8 cellular contexts compared by ENCODE assay signal in the genomic region with DNA sequence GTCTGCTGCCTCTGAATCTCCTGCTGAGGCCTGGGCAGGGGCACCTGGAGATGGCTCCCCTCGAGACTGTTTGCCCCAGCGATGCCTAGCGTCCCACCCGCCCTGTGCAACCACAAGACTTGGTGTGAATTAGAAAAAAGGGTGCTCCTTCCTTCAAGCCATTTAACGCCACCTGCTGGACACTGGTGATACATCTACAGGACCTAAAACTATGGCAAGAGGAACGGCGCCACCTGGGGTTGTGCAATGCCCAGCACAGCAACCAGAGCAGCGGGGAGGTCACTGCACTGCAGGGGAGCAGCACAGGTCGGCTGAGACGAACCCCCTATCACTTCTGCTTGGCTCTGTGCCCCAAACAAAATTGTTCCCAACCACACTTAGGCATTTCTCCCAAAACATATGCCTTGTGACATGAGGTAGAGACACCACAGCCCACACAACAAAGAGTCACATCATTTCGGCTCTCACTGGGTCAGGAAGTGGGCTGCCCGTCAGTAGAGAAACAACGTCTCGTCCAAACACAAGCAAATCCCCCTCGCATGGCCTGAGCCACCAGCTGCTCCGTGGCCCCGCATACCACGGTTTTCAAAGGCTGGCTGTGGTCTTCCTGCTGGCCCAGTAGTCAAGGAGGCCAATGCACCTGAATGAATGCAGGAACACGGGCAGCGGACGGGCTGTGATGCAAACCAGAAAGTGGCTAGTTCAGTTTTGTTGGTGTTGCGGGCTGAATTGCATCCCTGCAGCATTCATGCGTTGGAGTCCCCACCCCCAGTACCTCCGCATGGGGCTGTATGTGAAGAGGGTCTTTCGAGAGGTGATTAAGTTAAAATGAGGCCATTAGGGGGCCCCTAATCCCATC.
DNase-seq lines count a peak whose midpoint lies in the region; FAIRE-seq and TF ChIP-seq lines count a peak whose summit lies in the region.

No MANE protein-coding gene starts in this region.

- no peak overlapping the region for H3K27ac Mint-ChIP-seq in CD4-positive, alpha-beta memory T cell

- TF ChIP-seq CTCF in GM12873 (IDR thresholded peaks at IDR 0.05; ENCODE audit: insufficient read depth, low read depth, low read length, missing control alignments) (peak; percentile 86), H1 (IDR thresholded peaks at IDR 0.05; ENCODE audit: control extremely low read depth in 1 of 3, insufficient read depth in 1 of 3, low read depth in 1 of 3, low read length in 3 of 3) (peak; percentile 96 to 100 (median 99)), thyroid gland (IDR thresholded peaks at IDR 0.05) (peak in 5 of 6 experiments; percentile 18 to 96 (median 80))

- TF ChIP-seq RAD21 in H1 (IDR thresholded peaks at IDR 0.05 in 1 of 2, conservative IDR thresholded peaks at IDR 0.05 in 1 of 2; ENCODE audit: low read depth in 2 of 2, low read length in 2 of 2): peak; percentile 80 to 91

- no peak overlapping the region for H2BK20ac ChIP-seq in H1 (ENCODE audit: low read length)

- H2BK15ac ChIP-seq in H1 (ENCODE audit: low read length): no peak overlapping the region

- H3K18ac ChIP-seq in H1 (ENCODE audit: extremely low read depth, low read length): no peak overlapping the region; the same call in 1 of the 2 replicates

- H3K36me3 ChIP-seq in H1 (ENCODE audit: control insufficient read depth in 2 of 4, insufficient read depth in 4 of 4, low read length in 3 of 4): no peaks in the 10 kb centered on the region
- no peaks in the 10 kb centered on the region for H3K36me3 ChIP-seq in thyroid gland
- no peaks in the 10 kb centered on the region for H3K36me3 ChIP-seq in CD4-positive, alpha-beta memory T cell (ENCODE audit: insufficient read depth, low read length)

- H3K9me3 Mint-ChIP-seq in CD4-positive, alpha-beta memory T cell: peaks cover 0 to 12% (median 0%) of the 10 kb centered on the region in 8 donors

- H4K8ac ChIP-seq in H1 (ENCODE audit: extremely low read depth, insufficient read depth, low read length): no peak overlapping the region

- no peak overlapping the region for H2BK120ac ChIP-seq in H1 (replicated peaks; ENCODE audit: low read depth, low read length)

- H3K56ac ChIP-seq in H1 (replicated peaks; ENCODE audit: insufficient read length, low read depth, low read length): no peak overlapping the region

- intact Hi-C loops in thyroid gland (cut with DNase I): loop anchor here (5.0 kb wide), 1 partner anchor 263 kb away; no protein-coding TSS in a partner anchor
- intact Hi-C loops in CD4-positive, alpha-beta memory T cell (cut with micrococcal nuclease): no loop called here

- no peak for TF ChIP-seq EP300 in H1 (IDR thresholded peaks at IDR 0.05; ENCODE audit: borderline replicate concordance in 1 of 2, low read depth in 2 of 2, low read length in 2 of 2)

- H3K9ac ChIP-seq in H1 (replicated peaks in 1 of 4; ENCODE audit: extremely low read depth in 1 of 4, low read depth in 3 of 4, low read length in 3 of 4): no peak overlapping the region

- H2AK5ac ChIP-seq in H1 (ENCODE audit: low read depth, low read length): no peak overlapping the region

- H3K27me3 ChIP-seq in H1 (replicated peaks in 1 of 4; ENCODE audit: control insufficient read depth in 3 of 4, extremely low read depth in 1 of 4, insufficient read depth in 3 of 4, low read length in 3 of 4) (no peaks in the 10 kb centered on the region), thyroid gland (no peaks in the 10 kb centered on the region)
- no peaks in the 10 kb centered on the region for H3K27me3 ChIP-seq in CD4-positive, alpha-beta memory T cell (ENCODE audit: insufficient read depth, low read length)

- H3K36me3 Mint-ChIP-seq in CD4-positive, alpha-beta memory T cell: no peaks in the 10 kb centered on the region

- 78% methylated on average over 24 of the region's 25 CpGs; no CpG with 5 or more reads in 1 of the 2 experiments for WGBS in H1 (ENCODE audit: extremely low coverage in 1 of 2, insufficient coverage in 1 of 2, insufficient read length in 1 of 2, insufficient replicate concordance in 2 of 2, low coverage in 1 of 2, low lambda C conversion rate in 2 of 2, missing lambda C conversion rate in 1 of 2), 2 experiments
- whole genome bisulfite sequencing in thyroid gland, 2 donors: 63 to 68% methylated on average over 22 to 25 of the region's 25 CpGs

- no peak overlapping the region for H2BK12ac ChIP-seq in H1 (ENCODE audit: low read depth, low read length)

- no peaks in the 10 kb centered on the region for H3K23me2 ChIP-seq in H1 (ENCODE audit: low read depth, low read length)

- H3K4ac ChIP-seq in H1 (replicated peaks; ENCODE audit: insufficient read length, low read depth, low read length): no peak overlapping the region

- H3K4me3 Mint-ChIP-seq in CD4-positive, alpha-beta memory T cell: no peak overlapping the region

- H3K4me3 ChIP-seq in H1 (ENCODE audit: extremely low read depth in 1 of 4, insufficient read depth in 2 of 4, low read depth in 3 of 4, low read length in 4 of 4): no peak overlapping the region
- H3K4me3 ChIP-seq in thyroid gland (replicated peaks in 1 of 3): no peak overlapping the region
- no peak overlapping the region for H3K4me3 ChIP-seq in CD4-positive, alpha-beta memory T cell (ENCODE audit: low read length in 2 of 2)

- FAIRE-seq in H1 (lab: Jason Lieb, UNC): no peak

- H3K9me3 ChIP-seq in H1 (ENCODE audit: insufficient read depth in 2 of 2, low read depth in 1 of 2, low read length in 1 of 2): peaks cover 3 to 6% of the 10 kb centered on the region in 2 experiments; a peak in 2 of 4 replicates
- H3K9me3 ChIP-seq in thyroid gland: no peaks in the 10 kb centered on the region
- H3K9me3 ChIP-seq in CD4-positive, alpha-beta memory T cell (ENCODE audit: control insufficient read depth in 1 of 2, low read length in 2 of 2): no peaks in the 10 kb centered on the region

- no peak overlapping the region for H4K91ac ChIP-seq in H1 (replicated peaks; ENCODE audit: insufficient read length, low read length)

- H3K23ac ChIP-seq in H1 (ENCODE audit: insufficient read length): no peak overlapping the region

- peaks cover 3 to 5% of the 10 kb centered on the region in 2 donors for H3K27me3 Mint-ChIP-seq in CD4-positive, alpha-beta memory T cell

- CTCF ChIA-PET in H1 (lab: Charles Lee; ENCODE audit: partially characterized antibody): interaction anchor here (0.6 to 4.4 kb wide), 22 partner anchors 10 to 612 kb away, joined by 3 to 39 read pairs (median 4); no protein-coding TSS in a partner anchor
- CTCF ChIA-PET in CD4-positive, alpha-beta memory T cell (lab: Charles Lee; ENCODE audit: partially characterized antibody): no interaction called here

- H4K5ac ChIP-seq in H1 (ENCODE audit: insufficient read length, low read depth, low read length): no peak overlapping the region

- peaks cover 5% of the 10 kb centered on the region; the same call in 1 of the 2 replicates for H3K79me1 ChIP-seq in H1 (ENCODE audit: low read depth, low read length)

- no peak overlapping the region for H2AFZ ChIP-seq in H1 (ENCODE audit: low read length)

- peak; percentile 66 for DNase-seq in A172 (ENCODE audit: low spot score)
- DNase-seq in NCI-H1694 treated with DMSO at 0.1 percent for 48 hours (lab: John Stamatoyannopoulos, UW): peak; percentile 68
- peak; percentile 2 for DNase-seq in T-helper 9 cell
- DNase-seq in H1 (ENCODE audit: low read depth in 1 of 2, low spot score in 2 of 2): peak; percentile 46 to 88
- peak; percentile 80 for DNase-seq in middle frontal gyrus (ENCODE audit: extremely low spot score, low spot score)
- DNase-seq in thyroid gland: peak; percentile 86 to 92
- DNase-seq in CD4-positive, alpha-beta memory T cell: no peak

- POLR2A ChIA-PET in H1 (lab: Charles Lee; ENCODE audit: partially characterized antibody): interaction anchor here (1.1 kb wide), 1 partner anchor 289 kb away, joined by 3 read pairs; no protein-coding TSS in a partner anchor
- POLR2A ChIA-PET in CD4-positive, alpha-beta memory T cell (lab: Charles Lee; ENCODE audit: partially characterized antibody): no interaction called here

- no peaks in the 10 kb centered on the region for H3K4me1 Mint-ChIP-seq in CD4-positive, alpha-beta memory T cell

- H4K20me1 ChIP-seq in H1 (replicated peaks in 1 of 2; ENCODE audit: control insufficient read depth in 1 of 2, insufficient read depth in 2 of 2, low read length in 2 of 2): peaks cover 2 to 16% of the 10 kb centered on the region in 2 experiments

- TF ChIP-seq POLR2A in H1 (IDR thresholded peaks at IDR 0.05; ENCODE audit: control extremely low read depth in 1 of 2, low read depth in 2 of 2, low read length in 2 of 2) (no peak), thyroid gland (IDR thresholded peaks at IDR 0.05) (no peak)

- no peak overlapping the region for H3K14ac ChIP-seq in H1 (ENCODE audit: insufficient read length)

- H3K27ac ChIP-seq in H1 (ENCODE audit: low read depth, low read length) (no peak overlapping the region), thyroid gland (no peak overlapping the region)
- H3K27ac ChIP-seq in CD4-positive, alpha-beta memory T cell (ENCODE audit: low read depth, low read length): no peak overlapping the region

- H3K4me1 ChIP-seq in H1 (replicated peaks in 1 of 4; ENCODE audit: control insufficient read depth in 3 of 4, insufficient read depth in 4 of 4, low read length in 3 of 4) (peaks cover 0 to 4% (median 0%) of the 10 kb centered on the region in 4 experiments; a peak in 1 of 7 replicates), thyroid gland (no peaks in the 10 kb centered on the region)
- H3K4me1 ChIP-seq in CD4-positive, alpha-beta memory T cell (ENCODE audit: insufficient read depth, low read length): no peaks in the 10 kb centered on the region

- H3K79me2 ChIP-seq in H1 (ENCODE audit: control insufficient read depth in 1 of 2, insufficient read depth in 2 of 2, low read length in 2 of 2): no peaks in the 10 kb centered on the region; a peak in 1 of 4 replicates

- H3K4me2 ChIP-seq in H1 (ENCODE audit: insufficient read depth in 1 of 2, low read depth in 2 of 2, low read length in 2 of 2): no peak overlapping the region

- H2BK5ac ChIP-seq in H1 (ENCODE audit: low read depth, low read length): 0 out of 2 replicates have a peak overlapping the region, but pooled peaks have one; percentile 9

TF ChIP-seq in H1, 55 proteins besides CTCF, POLR2A, EP300 and RAD21 (continues in another document):
- TF ChIP-seq POU5F1 (IDR thresholded peaks at IDR 0.05; ENCODE audit: low read depth, low read length) (0 out of 2 replicates have a peak, but pooled peaks have one; percentile 35), SAP30 (IDR thresholded peaks at IDR 0.05; ENCODE audit: insufficient read depth, insufficient replicate concordance, low read length) (no peak), CEBPB (IDR thresholded peaks at IDR 0.05; ENCODE audit: low read depth, low read length) (peak; percentile 95), JUND (IDR thresholded peaks at IDR 0.05; ENCODE audit: low read length) (0 out of 2 replicates have a peak, but pooled peaks have one; percentile 16), EGR1 (IDR thresholded peaks at IDR 0.05; ENCODE audit: borderline replicate concordance, low read depth, low read length) (0 out of 2 replicates have a peak, but pooled peaks have one; percentile 17), SUZ12 (IDR thresholded peaks at IDR 0.05; ENCODE audit: low read length) (no peak), YY1 (IDR thresholded peaks at IDR 0.05; ENCODE audit: low read depth, low read length) (peak; percentile 37; the same call in 1 of the 2 replicates), TBP (IDR thresholded peaks at IDR 0.05; ENCODE audit: low read depth, low read length) (no peak)

Comparison
In these comparisons a context has a peak if more than half of its experiments do, and no peak if none do; other contexts are left out.
1. DNase-seq: peak in A172 (single experiment), NCI-H1694 treated with DMSO at 0.1 percent for 48 hours (single experiment), T-helper 9 cell (single experiment), H1 (2 of 2), middle frontal gyrus (single experiment) and thyroid gland (2 of 2); none in CD4-positive, alpha-beta memory T cell (0 of 5).
2. Peak in every context shown above with its lines, with median percentiles within 50 percentile points of each other: CTCF ChIP-seq.